Comparison of ENCODE assay signal across 34 cellular contexts in the genomic region with DNA sequence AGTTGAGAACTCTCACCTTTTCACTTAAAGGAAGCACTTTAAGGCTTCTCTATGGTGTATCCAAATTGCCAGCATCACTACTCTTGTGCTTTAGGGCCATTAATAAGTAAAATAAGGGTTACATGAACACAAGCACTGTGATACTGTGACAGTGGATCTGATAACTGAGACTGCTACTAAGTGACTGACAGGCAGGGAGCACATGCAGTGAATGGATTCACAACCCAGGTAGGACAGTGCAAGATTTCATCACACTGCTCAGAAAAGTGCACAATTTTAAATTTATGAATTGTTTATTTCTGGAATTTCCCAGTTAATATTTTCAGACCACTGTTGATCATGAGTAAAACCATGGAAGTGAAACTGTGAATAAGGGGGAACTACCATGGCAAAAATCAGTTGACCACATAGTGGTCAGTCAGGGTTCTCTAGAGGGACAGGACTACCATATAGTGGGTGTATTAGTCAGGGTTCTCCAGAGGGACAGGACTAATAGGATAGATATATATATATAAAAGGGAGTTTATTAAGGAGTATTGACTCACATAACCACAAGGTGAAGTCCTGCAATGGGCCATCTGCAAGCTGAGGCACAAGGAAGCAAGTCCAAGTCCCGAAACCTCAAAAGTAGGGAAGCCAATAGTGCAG. TPM values are rescaled to one million over a fixed set of nuclear protein-coding genes. Genes with fewer than 3 reads are reported as not detected.
"Had no signal": no experiment of that assay in that cellular context is flagged by ENCODE, and none has a peak within 500 bp of the region (broad histone marks: within the 10 kb centered on the region; RNA-seq: fewer than 3 reads in every experiment).

No MANE protein-coding gene starts in this region.

- H3K4me3 Mint-ChIP-seq: activated CD4-positive, alpha-beta T cell treated with anti-CD3 and anti-CD28 coated beads for 36 hours; activated CD4-positive, alpha-beta T cell treated with anti-CD3 and anti-CD28 coated beads, Interleukin-2, amount 10 ng/mL, durations not matched to agents 7 days and 5 days; activated CD8-positive, alpha-beta T cell treated with anti-CD3 and anti-CD28 coated beads, Interleukin-2, amount 10 ng/mL, durations not matched to agents 7 days and 5 days; activated naive CD4-positive, alpha-beta T cell treated with anti-CD3 and anti-CD28 coated beads, Interleukin-2, amount 50 U/mL, for 24 hours; activated naive CD8-positive, alpha-beta T cell treated with anti-CD3 and anti-CD28 coated beads, Interleukin-2, amount 10 ng/mL, durations not matched to agents 7 days and 5 days; activated T-cell treated with anti-CD3 and anti-CD28 coated beads, Interleukin-2, amount 50 U/mL, for 24 hours; T-helper 1 cell treated with Interleukin-12 subunit alpha and Interleukin-12 subunit beta and Interleukin-4 antibody, amounts not matched to agents 30 μg/mL and 1 μg/mL, for 36 hours; T-helper 2 cell treated with Interferon-gamma antibody and Interleukin-4, amounts not matched to agents 5 μg/mL and 100 μg/mL, for 36 hours; WTC11 had no signal

- H3K4me1 ChIP-seq: adrenal gland, body of pancreas, breast epithelium, Peyer's patch had no signal

- H3K27ac ChIP-seq: adrenal gland, body of pancreas, breast epithelium, Peyer's patch, SJSA1 had no signal

- H3K9me3 ChIP-seq: adrenal gland, body of pancreas, breast epithelium, Peyer's patch, SJSA1, SK-N-SH had no signal

- H3K4me1 Mint-ChIP-seq: activated CD4-positive, alpha-beta T cell treated with anti-CD3 and anti-CD28 coated beads for 36 hours; activated naive CD4-positive, alpha-beta T cell treated with anti-CD3 and anti-CD28 coated beads, Interleukin-2, amount 50 U/mL, for 24 hours; WTC11 had no signal

- H3K27me3 ChIP-seq: adrenal gland, body of pancreas, breast epithelium, Peyer's patch, SJSA1 had no signal

- H3K4me2 ChIP-seq: SK-N-SH had no signal

- H3K27ac Mint-ChIP-seq: activated CD4-positive, alpha-beta T cell treated with anti-CD3 and anti-CD28 coated beads for 36 hours; activated CD4-positive, alpha-beta T cell treated with anti-CD3 and anti-CD28 coated beads, Interleukin-2, amount 10 ng/mL, durations not matched to agents 7 days and 5 days; activated CD8-positive, alpha-beta T cell treated with anti-CD3 and anti-CD28 coated beads, Interleukin-2, amount 10 ng/mL, durations not matched to agents 7 days and 5 days; activated naive CD4-positive, alpha-beta T cell treated with anti-CD3 and anti-CD28 coated beads, Interleukin-2, amount 50 U/mL, for 24 hours; activated naive CD8-positive, alpha-beta T cell treated with anti-CD3 and anti-CD28 coated beads, Interleukin-2, amount 10 ng/mL, durations not matched to agents 7 days and 5 days; activated T-cell treated with anti-CD3 and anti-CD28 coated beads, Interleukin-2, amount 50 U/mL, for 24 hours; activated T-helper 2 cell treated with anti-CD3 and anti-CD28 coated beads, Interferon-gamma antibody, Interleukin-2, Interleukin-4, amounts not matched to agents 10 μg/mL and 5 μg/mL and 100 μg/mL, durations not matched to agents 14 hours and 24 hours and 36 hours; T-helper 1 cell treated with Interleukin-12 subunit alpha and Interleukin-12 subunit beta and Interleukin-4 antibody, amounts not matched to agents 30 μg/mL and 1 μg/mL, for 36 hours; T-helper 2 cell treated with Interferon-gamma antibody and Interleukin-4, amounts not matched to agents 5 μg/mL and 100 μg/mL, for 36 hours; WTC11 had no signal

- H3K36me3 Mint-ChIP-seq: activated naive CD4-positive, alpha-beta T cell treated with anti-CD3 and anti-CD28 coated beads, Interleukin-2, amount 50 U/mL, for 24 hours; WTC11 had no signal

- H3K4me3 ChIP-seq: adrenal gland, body of pancreas, breast epithelium, Peyer's patch, SJSA1 had no signal

- ATAC-seq: activated CD4-positive, alpha-beta T cell treated with anti-CD3 and anti-CD28 coated beads for 36 hours; activated CD4-positive, CD25-positive, alpha-beta regulatory T cell treated with anti-CD3 and anti-CD28 coated beads, Interleukin-2, amount 50 U/mL, for 24 hours; activated CD8-positive, alpha-beta T cell treated with anti-CD3 and anti-CD28 coated beads, Interleukin-2, amount 10 ng/mL, durations not matched to agents 7 days and 5 days; body of pancreas; PC-3; WTC11 had no signal

- H3K9me3 Mint-ChIP-seq: activated CD4-positive, alpha-beta T cell treated with anti-CD3 and anti-CD28 coated beads, Interleukin-2, amount 10 ng/mL, durations not matched to agents 7 days and 5 days; activated naive CD4-positive, alpha-beta T cell treated with anti-CD3 and anti-CD28 coated beads, Interleukin-2, amount 50 U/mL, for 24 hours; activated naive CD8-positive, alpha-beta T cell treated with anti-CD3 and anti-CD28 coated beads, Interleukin-2, amount 10 ng/mL, durations not matched to agents 7 days and 5 days; activated T-cell treated with anti-CD3 and anti-CD28 coated beads, Interleukin-2, amount 50 U/mL, for 24 hours; activated T-helper 2 cell treated with anti-CD3 and anti-CD28 coated beads, Interferon-gamma antibody, Interleukin-2, Interleukin-4, amounts not matched to agents 10 μg/mL and 5 μg/mL and 100 μg/mL, durations not matched to agents 14 hours and 24 hours and 36 hours; T-helper 1 cell treated with Interleukin-12 subunit alpha and Interleukin-12 subunit beta and Interleukin-4 antibody, amounts not matched to agents 30 μg/mL and 1 μg/mL, for 36 hours; T-helper 2 cell treated with Interferon-gamma antibody and Interleukin-4, amounts not matched to agents 5 μg/mL and 100 μg/mL, for 36 hours; WTC11 had no signal

- H3K9ac ChIP-seq: SK-N-SH had no signal

- FAIRE-seq: astrocyte, TTC549 had no signal

- H3K36me3 ChIP-seq: adrenal gland, breast epithelium, Peyer's patch, SJSA1 had no signal

- DNase-seq: activated CD4-positive, alpha-beta T cell treated with anti-CD3 and anti-CD28 coated beads for 36 hours; activated CD4-positive, alpha-beta T cell treated with anti-CD3 and anti-CD28 coated beads, Interleukin-2, amount 10 ng/mL, durations not matched to agents 7 days and 5 days; activated CD4-positive, alpha-beta T cell treated with anti-CD3 and anti-CD28 coated beads, Interleukin-2, amount 50 U/mL, for 48 hours; activated CD8-positive, alpha-beta T cell treated with anti-CD3 and anti-CD28 coated beads, Interleukin-2, amount 10 ng/mL, durations not matched to agents 7 days and 5 days; activated gamma-delta T cell; activated naive CD4-positive, alpha-beta T cell treated with Interleukin-2 at 50 U/mL for 16 hours; activated naive CD8-positive, alpha-beta T cell treated with anti-CD3 and anti-CD28 coated beads, Interleukin-2, amount 10 ng/mL, durations not matched to agents 7 days and 5 days; activated T-cell treated with anti-CD3 and anti-CD28 coated beads, Interleukin-2, amount 50 U/mL, for 24 hours; adrenal gland; body of pancreas; NCI-H1105; NCI-H1436; NCI-H1694; NCI-H1930; NCI-H2081 treated with DMSO at 0.1 percent for 48 hours; NCI-H345; NCI-H524 treated with DMSO at 0.1 percent for 48 hours; NK-92 treated with Interleukin-12 subunit alpha and Interleukin-12 subunit beta, amount 100 ng/mL, for 24 hours; PC-3; Peyer's patch; RPMI8226; SHP77 treated with DMSO at 0.1 percent for 48 hours; SK-N-SH had no signal

RNA-seq across cellular contexts. Expression of gene LRRD1, which starts 23.7 kb away (rescaled TPM):
- total RNA-seq: activated CD4-positive, alpha-beta T cell treated with anti-CD3 and anti-CD28 coated beads for 36 hours; activated CD4-positive, alpha-beta T cell treated with anti-CD3 and anti-CD28 coated beads, Interleukin-2, amount 10 ng/mL, durations not matched to agents 7 days and 5 days; activated naive CD8-positive, alpha-beta T cell treated with anti-CD3 and anti-CD28 coated beads, Interleukin-2, amount 10 ng/mL, durations not matched to agents 7 days and 5 days; body of pancreas; NCI-H460; PC-3; SJSA1; WTC11 had no signal
- polyA plus RNA-seq: SK-N-SH had no signal
